In the genomic region with DNA sequence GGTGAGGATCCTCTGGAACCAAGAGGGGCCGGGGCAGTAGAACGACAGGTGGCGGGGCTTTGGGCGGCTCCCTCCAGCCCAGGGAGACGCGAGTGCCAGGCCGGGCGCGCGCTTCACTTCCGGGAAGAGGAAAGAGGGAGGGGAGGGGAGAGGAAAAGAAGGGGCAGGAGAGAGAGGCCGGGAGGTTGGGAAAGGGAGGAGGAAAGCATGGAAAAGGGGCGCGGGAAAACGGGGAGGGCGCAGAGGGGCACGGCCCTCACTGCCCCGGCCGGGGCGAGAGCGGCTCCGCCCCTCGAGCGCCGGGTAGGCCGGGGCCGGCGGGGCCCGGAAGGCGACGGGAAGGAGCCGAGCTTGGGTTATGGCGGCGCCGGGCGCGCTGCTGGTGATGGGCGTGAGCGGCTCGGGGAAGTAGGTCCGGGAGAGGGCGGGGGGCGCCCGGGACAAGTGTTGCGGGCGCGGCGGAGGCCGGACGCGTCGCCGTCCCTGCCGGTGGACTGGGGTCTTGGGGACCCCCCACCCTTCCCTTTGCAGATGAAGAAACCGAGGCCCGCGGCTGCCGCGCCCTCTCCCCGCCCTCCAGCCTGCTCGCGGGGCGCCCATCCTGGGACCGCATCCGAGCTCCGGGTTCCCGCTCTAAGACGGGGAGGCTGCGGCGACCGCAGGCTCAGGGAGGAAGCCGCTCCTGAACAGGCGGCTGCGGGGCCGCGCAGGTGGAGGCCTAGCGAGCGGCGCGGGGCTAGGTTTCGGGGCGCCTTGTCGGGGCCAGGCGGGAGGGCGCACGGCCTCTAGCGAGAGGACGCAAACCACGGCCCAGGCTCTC, we compare ENCODE assay signal across 8 cellular contexts. TPM values are rescaled to one million over a fixed set of nuclear protein-coding genes. Genes with fewer than 3 reads are reported as not detected.
DNase-seq lines count a peak whose midpoint lies in the region; ATAC-seq and TF ChIP-seq lines count a peak whose summit lies in the region.

A gene (plus strand): TSS at position 330 of the 820 bp plus-strand sequence. CDS start 29 bp downstream, at position 359.

- H3K4me1 Mint-ChIP-seq in activated naive CD8-positive, alpha-beta T cell (ENCODE audit: low read depth), result peaks cover 31% of the 10 kb centered on the region

- 1% methylated on average over 31 to 68 of the region's 89 CpGs for WGBS in upper lobe of left lung, 2 donors

- H3K9me3 ChIP-seq in parathyroid adenoma (ENCODE audit: control insufficient read depth, low read length) (no peaks in the 10 kb centered on the region), upper lobe of left lung (no peaks in the 10 kb centered on the region)

- no peak for TF ChIP-seq CTCF in parathyroid adenoma (IDR thresholded peaks at IDR 0.05)
- TF ChIP-seq CTCF in upper lobe of left lung (IDR thresholded peaks at IDR 0.05), result peak in 1 of 6 experiments; percentile 10

- H3K9me3 Mint-ChIP-seq in activated naive CD8-positive, alpha-beta T cell (ENCODE audit: low read depth), result no peaks in the 10 kb centered on the region

- DNase-seq in Daoy (ENCODE audit: low read depth) (peak; percentile 81), HuH-7.5 (ENCODE audit: low spot score) (peak; percentile 51), SK-N-DZ (ENCODE audit: low spot score) (peak; percentile 70), Right ventricle myocardium inferior (ENCODE audit: missing footprints) (peak; percentile 87), upper lobe of left lung (peak; percentile 63 to 95)

- H3K4me3 ChIP-seq in parathyroid adenoma (ENCODE audit: low read depth, low read length) (peak within 1 kb of the TSS; percentile 69), upper lobe of left lung (peak within 1 kb of the TSS; percentile 67 to 85 (median 78))

- H3K4me2 ChIP-seq in parathyroid adenoma (ENCODE audit: low read length), result peak within 1 kb of the TSS; percentile 80

- ATAC-seq in GM21528 (IDR thresholded peaks at IDR 0.05; ENCODE audit: low FRiP score, unreplicated experiment) (peak; percentile 89), Right ventricle myocardium inferior (peak; percentile 93), upper lobe of left lung (ENCODE audit: low FRiP score in 2 of 2) (peak; percentile 87 to 96)

- TF ChIP-seq EP300 in upper lobe of left lung (IDR thresholded peaks at IDR 0.05), result no peak

- peak within 1 kb of the TSS; percentile 82 for H3K27ac ChIP-seq in parathyroid adenoma
- peak within 1 kb of the TSS; percentile 88 to 95 (median 91) for H3K27ac ChIP-seq in upper lobe of left lung

- H3K36me3 ChIP-seq in parathyroid adenoma (ENCODE audit: control insufficient read depth, insufficient read depth, low read length) (no peaks in the 10 kb centered on the region), upper lobe of left lung (peaks cover 0 to 5% (median 3%) of the 10 kb centered on the region in 4 donors)

- H3K27me3 ChIP-seq in parathyroid adenoma (ENCODE audit: control insufficient read depth, insufficient read depth, low read length) (no peaks in the 10 kb centered on the region), upper lobe of left lung (no peaks in the 10 kb centered on the region)

- intact Hi-C loops in Right ventricle myocardium inferior (cut with DNase I), result loop anchor here (5.0 kb wide), 2 partner anchors 84 to 289 kb away; a partner anchor contains a TSS

- peak within 1 kb of the TSS; percentile 61 for H3K9ac ChIP-seq in parathyroid adenoma

- no peaks in the 10 kb centered on the region for H3K36me3 Mint-ChIP-seq in activated naive CD8-positive, alpha-beta T cell

- H3K79me2 ChIP-seq in parathyroid adenoma, result no peaks in the 10 kb centered on the region

- peak within 1 kb of the TSS; percentile 95 for H3K27ac Mint-ChIP-seq in activated naive CD8-positive, alpha-beta T cell

- peak within 1 kb of the TSS; percentile 92 for H3K4me3 Mint-ChIP-seq in activated naive CD8-positive, alpha-beta T cell

- TF ChIP-seq POLR2A in upper lobe of left lung (IDR thresholded peaks at IDR 0.05), result peak in 3 of 4 donors; percentile 21 to 65 (median 41)

- H2AFZ ChIP-seq in parathyroid adenoma, result peak within 1 kb of the TSS; percentile 80

- H3K4me1 ChIP-seq in parathyroid adenoma (peaks cover 4% of the 10 kb centered on the region), upper lobe of left lung (peaks cover 5 to 15% (median 11%) of the 10 kb centered on the region in 4 donors)

- H3K27me3 Mint-ChIP-seq in activated naive CD8-positive, alpha-beta T cell, result no peaks in the 10 kb centered on the region

RNA-seq across cellular contexts. Expression of the gene that starts here (rescaled TPM):
- total RNA-seq in Daoy (2014; rRNA removed; shearing (Covaris generic)), result 4.2 and 12.1 TPM in 2 replicates
- 0.29 and 1.6 TPM in 2 replicates for polyA plus RNA-seq in SK-N-DZ (2014; cell fraction: cytosol; rRNA removed)
- polyA plus RNA-seq in SK-N-DZ (2014; cell fraction: nucleus; rRNA removed), result 0.13 and 0.38 TPM in 2 replicates
- total RNA-seq in Right ventricle myocardium inferior (3.4 TPM), upper lobe of left lung (10 to 100 TPM in 1 of 6 donors, 1 to 10 TPM in 5; 2.3 to 13.7 (median 5.1) TPM)

Comparison
In these comparisons a context has a peak if more than half of its experiments do, and no peak if none do; other contexts are left out.
1. Peak in every context shown above with its lines: DNase-seq, ATAC-seq, H3K4me3 ChIP-seq and H3K27ac ChIP-seq.